1 cellular context compared by ENCODE assay signal in genomic region chr7:32958046-32959025, GRCh38.
TF ChIP-seq lines count a peak whose summit lies in the region.

No MANE protein-coding gene starts in this region.

TF ChIP-seq in H1, 55 proteins besides CTCF, POLR2A, EP300 and RAD21 (continued from another document):
- TF ChIP-seq TEAD4 (IDR thresholded peaks at IDR 0.05; ENCODE audit: low read depth, low read length) (no peak), HDAC6 (IDR thresholded peaks at IDR 0.05; ENCODE audit: low read depth, low read length) (no peak)
